18 cellular contexts compared by ENCODE assay signal in the genomic region with DNA sequence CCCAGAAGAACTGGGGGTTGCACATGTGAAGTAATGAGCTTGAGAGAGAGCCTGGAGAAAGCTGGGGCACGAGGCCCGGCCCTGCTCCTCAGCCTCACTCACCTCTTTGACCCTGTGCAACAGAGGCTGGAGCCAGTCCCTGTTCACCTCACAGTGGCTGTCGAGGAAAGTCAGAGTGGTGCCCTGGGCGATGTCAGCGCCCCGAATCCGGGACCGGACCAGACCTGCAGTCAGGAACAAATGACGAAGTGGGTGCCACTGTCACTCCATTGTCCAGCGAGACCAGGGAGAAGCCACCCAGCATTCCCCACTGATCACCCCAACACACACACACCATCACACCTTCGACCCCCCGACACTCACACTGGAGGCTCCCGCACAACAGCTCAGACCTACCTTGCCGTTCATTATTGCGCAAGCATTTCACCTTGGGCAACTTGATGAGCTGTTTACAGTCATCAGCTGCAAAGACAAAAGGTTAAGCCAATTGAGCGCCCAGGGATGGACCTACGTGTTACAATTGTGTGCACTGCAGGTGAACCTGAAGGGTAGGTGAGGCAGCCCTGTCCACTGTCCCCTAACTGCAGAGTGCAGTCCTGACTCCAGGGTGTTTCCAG.
"Had no signal": no experiment of that assay in that cellular context is flagged by ENCODE, and none has a peak within 500 bp of the region (broad histone marks: within the 10 kb centered on the region; RNA-seq: fewer than 3 reads in every experiment).

No MANE protein-coding gene starts in this region.

- H3K36me3 ChIP-seq: neural progenitor cell, pancreas, stomach, uterus had no signal

- H3K27ac Mint-ChIP-seq: effector memory CD8-positive, alpha-beta T cell; naive B cell; neural progenitor cell; progenitor cell of endocrine pancreas had no signal

- H3K4me1 ChIP-seq: foreskin keratinocyte, pancreas, uterus had no signal

- H3K9ac ChIP-seq: neural progenitor cell had no signal

- H3K79me2 ChIP-seq: hepatocyte had no signal

- H3K27me3 ChIP-seq: foreskin keratinocyte, hepatocyte, neural progenitor cell, pancreas, stomach, uterus had no signal

- H3K27ac ChIP-seq: foreskin keratinocyte, hepatocyte, neural progenitor cell, pancreas, stomach, uterus had no signal

- H3K4me3 ChIP-seq: hepatocyte, neural progenitor cell, pancreas, smooth muscle cell, stomach, uterus had no signal

- ATAC-seq: effector memory CD8-positive, alpha-beta T cell; foreskin keratinocyte; left colon; pancreas; right cardiac atrium had no signal

- H3K4me3 Mint-ChIP-seq: effector memory CD8-positive, alpha-beta T cell; naive B cell; neural progenitor cell had no signal

- H3K27me3 Mint-ChIP-seq: naive B cell had no signal

- DNase-seq: effector memory CD8-positive, alpha-beta T cell; foreskin keratinocyte; head of caudate nucleus; left colon; mesendoderm; naive B cell; occipital lobe; pancreas; right cardiac atrium; stimulated activated CD4-positive, alpha-beta T cell treated with anti-CD3 and anti-CD28 coated beads, Interleukin-4, amount 100 ng/mL, for 24 hours; stimulated activated naive CD4-positive, alpha-beta T cell; stomach; substantia nigra; uterus had no signal

- H3K4me2 ChIP-seq: hepatocyte, neural progenitor cell, smooth muscle cell had no signal

- H3K36me3 Mint-ChIP-seq: naive B cell, neural progenitor cell had no signal

- H3K9me3 Mint-ChIP-seq: effector memory CD8-positive, alpha-beta T cell; neural progenitor cell had no signal

- H2AFZ ChIP-seq: hepatocyte, neural progenitor cell had no signal

- H3K9me3 ChIP-seq: pancreas, stomach, uterus had no signal

- FAIRE-seq: pancreas had no signal
